8 cellular contexts compared by ENCODE assay signal in the genomic region with DNA sequence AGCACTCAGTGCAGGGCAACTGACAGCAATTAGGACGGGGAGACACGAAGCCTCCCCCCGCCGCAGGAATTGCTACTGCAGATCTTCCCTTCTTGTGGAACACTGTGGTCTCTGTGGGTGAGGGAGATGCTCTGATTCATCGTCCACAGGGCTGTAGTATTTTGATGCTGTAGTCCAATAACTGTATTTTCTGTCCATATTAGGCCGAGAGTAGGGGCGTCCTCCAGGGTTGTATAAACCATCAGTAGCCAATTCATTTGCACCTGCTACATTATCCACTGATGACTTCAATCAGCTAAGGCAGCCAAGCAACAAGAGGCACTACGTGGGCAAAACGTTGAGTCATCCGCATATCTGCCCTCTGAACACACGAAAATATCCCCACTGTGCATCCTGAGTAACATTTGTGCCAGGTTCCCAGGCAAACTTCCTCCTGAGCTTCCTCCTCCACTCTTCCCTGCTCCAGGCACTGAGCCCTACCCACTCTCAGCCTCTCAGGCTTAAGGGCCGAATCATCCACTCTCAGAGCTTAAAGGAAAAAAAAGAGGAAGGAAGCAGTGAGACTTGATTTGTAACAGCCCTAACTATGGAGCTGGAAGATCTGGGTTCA.
DNase-seq lines count a peak whose midpoint lies in the region; ATAC-seq and TF ChIP-seq lines count a peak whose summit lies in the region.

No MANE protein-coding gene starts in this region.

- ATAC-seq in HG02623 (IDR thresholded peaks at IDR 0.05; ENCODE audit: unreplicated experiment), result no peak
- no peak for ATAC-seq in HG03280 (IDR thresholded peaks at IDR 0.05; ENCODE audit: unreplicated experiment)

- in situ Hi-C loops in brain microvascular endothelial cell (cut with HindIII; ENCODE audit: low pct_ligation_motif_present, low sequenced_read_pairs), result no loop called here

- no peak overlapping the region for H3K4me3 ChIP-seq in brain microvascular endothelial cell (ENCODE audit: low read depth, low read length)

- no peaks in the 10 kb centered on the region for H3K36me3 ChIP-seq in brain microvascular endothelial cell (replicated peaks)

- no peak for TF ChIP-seq CTCF in brain microvascular endothelial cell (IDR thresholded peaks at IDR 0.05; ENCODE audit: low read depth, low read length, missing control alignments)

- DNase-seq in CMK (ENCODE audit: low read depth), result peak; percentile 54
- peak; percentile 94 for DNase-seq in M059J (ENCODE audit: low read depth)
- DNase-seq in brain microvascular endothelial cell, result peak; percentile 66
- DNase-seq in myocyte (ENCODE audit: low read depth), result peak; percentile 98
- DNase-seq in middle frontal gyrus (ENCODE audit: extremely low spot score, low spot score), result no peak
- DNase-seq in T-helper 1 cell, result no peak

- H3K27ac ChIP-seq in brain microvascular endothelial cell, result no peak overlapping the region

- no peaks in the 10 kb centered on the region for H3K27me3 ChIP-seq in brain microvascular endothelial cell (replicated peaks)

Comparison
In these comparisons a context has a peak if more than half of its experiments do, and no peak if none do; other contexts are left out.
1. DNase-seq: peak in CMK (single experiment), M059J (single experiment), brain microvascular endothelial cell (single experiment) and myocyte (single experiment); none in middle frontal gyrus (single experiment) and T-helper 1 cell (0 of 5).